ENCODE assay signal across 8 cellular contexts in genomic region chr1:22105611-22106207, GRCh38. TPM values are rescaled to one million over a fixed set of nuclear protein-coding genes. Genes with fewer than 3 reads are reported as not detected.
DNase-seq lines count a peak whose midpoint lies in the region; ATAC-seq and TF ChIP-seq lines count a peak whose summit lies in the region.

No MANE protein-coding gene starts in this region.

- H2AFZ ChIP-seq in KMS-11 (ENCODE audit: low read depth) (no peak overlapping the region), PC-9 (no peak overlapping the region)

- H3K27ac ChIP-seq in KMS-11 = no peak overlapping the region
- no peak overlapping the region for H3K27ac ChIP-seq in PC-9
- H3K27ac ChIP-seq in brain microvascular endothelial cell = no peak overlapping the region
- H3K27ac ChIP-seq in transverse colon = no peak overlapping the region

- H3K4me3 ChIP-seq in KMS-11 (IDR thresholded peaks at IDR 0.05; ENCODE audit: insufficient read depth, low read depth, low read length) (no peak overlapping the region), PC-9 (no peak overlapping the region), brain microvascular endothelial cell (ENCODE audit: low read depth, low read length) (no peak overlapping the region), transverse colon (no peak overlapping the region)

- intact Hi-C loops in PC-9 (cut with micrococcal nuclease; ENCODE audit: unreplicated experiment) = loop anchor here (1.0 kb wide), 1 partner anchor 309 kb away; no protein-coding TSS in a partner anchor
- intact Hi-C loops in left colon (cut with DNase I, micrococcal nuclease) = no loop called here
- intact Hi-C loops in transverse colon (cut with DNase I; ENCODE audit: low total_unique reads) = no loop called here

- H3K27me3 ChIP-seq in KMS-11 (ENCODE audit: insufficient read depth, low read depth) (no peaks in the 10 kb centered on the region), PC-9 (ENCODE audit: insufficient read depth, low read depth) (no peaks in the 10 kb centered on the region), brain microvascular endothelial cell (replicated peaks) (no peaks in the 10 kb centered on the region), transverse colon (no peaks in the 10 kb centered on the region)

- peak; percentile 37 to 46 for ATAC-seq in activated CD4-positive, CD25-positive, alpha-beta regulatory T cell treated with anti-CD3 and anti-CD28 coated beads, Interleukin-2, amount 50 U/mL, for 24 hours
- ATAC-seq in left colon = peak; percentile 67

- H3K4me2 ChIP-seq in KMS-11 (no peak overlapping the region), PC-9 (no peak overlapping the region)

- in situ Hi-C loops in brain microvascular endothelial cell (cut with HindIII; ENCODE audit: low pct_ligation_motif_present, low sequenced_read_pairs) = no loop called here
- in situ Hi-C loops in transverse colon (cut with MboI; ENCODE audit: low pct_ligation_motif_present in 1 of 4, low pct_unique_long_range_greater_than_20kb in 1 of 4, low sequenced_read_pairs in 3 of 4) = no loop called here

- TF ChIP-seq CTCF in KMS-11 (conservative IDR thresholded peaks at IDR 0.05; ENCODE audit: low read depth, low read length) (peak; percentile 82), PC-9 (conservative IDR thresholded peaks at IDR 0.05) (peak; percentile 88), brain microvascular endothelial cell (IDR thresholded peaks at IDR 0.05; ENCODE audit: low read depth, low read length, missing control alignments) (peak; percentile 81), transverse colon (IDR thresholded peaks at IDR 0.05) (peak; percentile 77 to 86 (median 81))

- 44 to 57% methylated on average over 1 to 5 of the region's 5 CpGs for WGBS in transverse colon (ENCODE audit: low coverage in 1 of 2), 2 donors

- H3K36me3 ChIP-seq in KMS-11 (ENCODE audit: insufficient read depth) = no peaks in the 10 kb centered on the region
- H3K36me3 ChIP-seq in PC-9 (ENCODE audit: low read depth) = no peaks in the 10 kb centered on the region
- peaks cover 21% of the 10 kb centered on the region for H3K36me3 ChIP-seq in brain microvascular endothelial cell (replicated peaks)
- H3K36me3 ChIP-seq in transverse colon = peaks cover 0 to 1% (median 0%) of the 10 kb centered on the region in 4 donors

- BruUV-seq in PC-9 (replicated peaks; lab: Mats Ljungman, UMichigan) = no TSS peak

- no peaks in the 10 kb centered on the region for H3K9me3 ChIP-seq in PC-9 (ENCODE audit: insufficient read depth, low read depth)
- H3K9me3 ChIP-seq in transverse colon = no peaks in the 10 kb centered on the region

- H3K4me1 ChIP-seq in KMS-11 (ENCODE audit: low read depth, poor library complexity, severe bottlenecking) = peaks cover 8% of the 10 kb centered on the region
- H3K4me1 ChIP-seq in PC-9 (replicated peaks; ENCODE audit: insufficient read depth) = no peaks in the 10 kb centered on the region
- H3K4me1 ChIP-seq in transverse colon = peaks cover 12 to 46% (median 18%) of the 10 kb centered on the region in 4 donors

- H3K9ac ChIP-seq in KMS-11 = no peak overlapping the region

- 0 out of 2 replicates have a peak, but pooled peaks cover 4% of the 10 kb centered on the region for H4K20me1 ChIP-seq in KMS-11 (ENCODE audit: insufficient read depth)
- H4K20me1 ChIP-seq in PC-9 (ENCODE audit: insufficient read depth) = peaks cover 13% of the 10 kb centered on the region

- DNase-seq in activated CD4-positive, CD25-positive, alpha-beta regulatory T cell (lab: John Stamatoyannopoulos, UW) = no peak
- peak in 1 of 2 experiments; percentile 21 for DNase-seq in PC-9
- DNase-seq in brain microvascular endothelial cell = peak; percentile 27
- DNase-seq in left colon = no peak
- no peak for DNase-seq in transverse colon
- DNase-seq in ecto neural progenitor cell (ENCODE audit: low spot score) = no peak

- CTCF ChIA-PET in PC-9 (lab: Charles Lee) = interaction anchor here (0.6 to 0.7 kb wide), 2 partner anchors 310 to 607 kb away, joined by 4 to 13 read pairs; no protein-coding TSS in a partner anchor

- H3K79me2 ChIP-seq in KMS-11 (ENCODE audit: insufficient read depth, low read depth) (peaks cover 5% of the 10 kb centered on the region; the same call in 1 of the 2 replicates), PC-9 (ENCODE audit: low read depth) (no peaks in the 10 kb centered on the region)

- TF ChIP-seq EP300 in transverse colon (IDR thresholded peaks at IDR 0.05; ENCODE audit: low read depth) = no peak

- H3F3A ChIP-seq in PC-9 (ENCODE audit: insufficient read depth, low read depth) = peaks cover 16% of the 10 kb centered on the region

- POLR2A ChIA-PET in PC-9 (lab: Charles Lee; ENCODE audit: unreplicated experiment) = interaction anchor here (0.6 to 0.7 kb wide), 2 partner anchors 61 kb away, joined by 3 read pairs; no protein-coding TSS in a partner anchor

- no peak for TF ChIP-seq POLR2A in transverse colon (IDR thresholded peaks at IDR 0.05)

- H3K9me2 ChIP-seq in PC-9 (ENCODE audit: insufficient read depth) = no peaks in the 10 kb centered on the region

RNA-seq across cellular contexts. Expression of gene WNT4, which starts 37.2 kb away (rescaled TPM):
- total RNA-seq in PC-9 (2021) = 0.78 and 0.83 TPM in 2 replicates
- total RNA-seq in left colon = 1 to 10 TPM; 2.5 to 3.1 TPM
- total RNA-seq in transverse colon = 1 to 10 TPM in 2 of 4 donors, under 1 TPM in 1, not detected in 1; 0.82 to 3.0 (median 2.1) TPM

RNA-seq across cellular contexts. Expression of gene CDC42, which starts 53.2 kb away (rescaled TPM):
- total RNA-seq in PC-9 (2021) = 119 and 183 TPM in 2 replicates
- total RNA-seq in left colon = 100 to 1,000 TPM; 269 to 323 TPM
- 100 to 1,000 TPM; 140 to 245 (median 174) TPM for total RNA-seq in transverse colon
